Comparison of ENCODE assay signal across 1 cellular context in genomic region chr9:128163523-128164331, GRCh38.
TF ChIP-seq lines count a peak whose summit lies in the region.

No MANE protein-coding gene starts in this region.

TF ChIP-seq in H1, 55 proteins besides CTCF, POLR2A, EP300 and RAD21:
- TF ChIP-seq KDM1A (IDR thresholded peaks at IDR 0.05; ENCODE audit: borderline replicate concordance, low read length) (no peak), ZNF274 (IDR thresholded peaks at IDR 0.05; ENCODE audit: borderline replicate concordance, extremely low read depth, low read length) (no peak), RNF2 (IDR thresholded peaks at IDR 0.05; ENCODE audit: borderline replicate concordance, low read depth, low read length, missing control alignments, poor library complexity, severe bottlenecking) (no peak), POLR2AphosphoS5 (IDR thresholded peaks at IDR 0.05; ENCODE audit: low read depth, low read length) (peak; percentile 17; the same call in 1 of the 2 replicates), SRF (IDR thresholded peaks at IDR 0.05; ENCODE audit: low read depth, low read length) (no peak)
- TF ChIP-seq, protein P1, sequence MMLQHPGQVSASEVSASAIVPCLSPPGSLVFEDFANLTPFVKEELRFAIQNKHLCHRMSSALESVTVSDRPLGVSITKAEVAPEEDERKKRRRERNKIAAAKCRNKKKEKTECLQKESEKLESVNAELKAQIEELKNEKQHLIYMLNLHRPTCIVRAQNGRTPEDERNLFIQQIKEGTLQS (IDR thresholded peaks at IDR 0.05; ENCODE audit: insufficient read depth, low read depth, low read length) = no peak
